Comparison of ENCODE assay signal across 24 cellular contexts in the genomic region with DNA sequence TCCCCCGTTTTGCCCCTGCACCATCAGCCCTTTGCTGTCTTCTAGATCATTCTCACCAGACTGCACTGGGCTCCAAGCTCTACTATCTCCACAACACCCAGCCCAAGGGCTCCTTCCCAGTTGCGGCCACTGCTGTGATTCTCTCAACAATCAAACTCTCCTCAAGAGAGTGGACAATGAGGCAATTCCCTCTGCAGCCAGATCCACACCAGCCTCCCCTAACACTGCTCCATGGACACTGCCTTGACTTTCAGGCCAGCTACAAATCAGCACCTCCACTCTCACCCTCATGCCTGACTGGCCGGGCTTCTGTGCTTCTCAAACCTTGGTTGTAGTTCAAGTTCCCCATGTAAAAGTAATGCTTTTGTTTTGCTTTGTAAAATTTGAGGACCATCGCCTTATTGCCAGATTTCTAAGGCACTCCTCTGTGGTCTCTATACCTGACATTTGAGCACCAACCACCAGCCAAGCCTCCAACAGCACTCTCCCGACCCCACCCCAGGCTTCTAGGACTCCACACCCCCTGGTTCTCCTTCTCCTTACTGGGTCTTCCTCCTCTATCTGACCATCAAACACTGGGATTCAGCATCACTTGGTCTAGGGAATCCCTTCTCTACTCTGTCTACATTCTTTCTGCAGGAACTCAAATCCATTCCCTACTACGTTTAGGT. TPM values are rescaled to one million over a fixed set of nuclear protein-coding genes. Genes with fewer than 3 reads are reported as not detected.
DNase-seq lines count a peak whose midpoint lies in the region; ATAC-seq, FAIRE-seq and TF ChIP-seq lines count a peak whose summit lies in the region.
"Had no signal": no experiment of that assay in that cellular context is flagged by ENCODE, and none has a peak within 500 bp of the region (broad histone marks: within the 10 kb centered on the region; RNA-seq: fewer than 3 reads in every experiment).

No MANE protein-coding gene starts in this region.

- FAIRE-seq in GM12892 (lab: Jason Lieb, UNC) (no peak), kidney (lab: Jason Lieb, UNC) (no peak)
- FAIRE-seq: endothelial cell of umbilical vein, GM18507, pancreas had no signal

- no peak overlapping the region for H3K9ac ChIP-seq in kidney (ENCODE audit: low read length in 2 of 2)
- no peak overlapping the region for H3K9ac ChIP-seq in skeletal muscle tissue (ENCODE audit: low read depth in 1 of 3, low read length in 3 of 3)

- peaks cover 50% of the 10 kb centered on the region for H3K4me1 Mint-ChIP-seq in dendritic cell treated with granulocyte-macrophage colony-stimulating factor and Interleukin-4, amounts not matched to agents 40 ng/mL and 50 ng/mL, for 4 days (ENCODE audit: low read depth)
- H3K4me1 Mint-ChIP-seq: activated naive CD4-positive, alpha-beta T cell treated with anti-CD3 and anti-CD28 coated beads, Interleukin-2, amount 50 U/mL, for 24 hours; immature natural killer cell had no signal

- no peaks in the 10 kb centered on the region for H3K27me3 ChIP-seq in skeletal muscle tissue (ENCODE audit: control insufficient read depth in 3 of 3, insufficient read depth in 3 of 3, low read length in 3 of 3)
- H3K27me3 ChIP-seq: pancreas had no signal

- no peak for ATAC-seq in GM21786 (IDR thresholded peaks at IDR 0.05; ENCODE audit: unreplicated experiment)
- ATAC-seq: activated CD8-positive, alpha-beta T cell treated with anti-CD3 and anti-CD28 coated beads for 36 hours; pancreas had no signal

- H3K4me3 ChIP-seq in kidney (ENCODE audit: low read length in 2 of 2): no peak overlapping the region
- no peak overlapping the region for H3K4me3 ChIP-seq in skeletal muscle tissue (ENCODE audit: low read length in 3 of 3)
- H3K4me3 ChIP-seq: pancreas, skin epidermis had no signal

- H3K4me3 Mint-ChIP-seq in dendritic cell treated with granulocyte-macrophage colony-stimulating factor and Interleukin-4, amounts not matched to agents 40 ng/mL and 50 ng/mL, for 4 days: no peak overlapping the region
- H3K4me3 Mint-ChIP-seq: activated CD8-positive, alpha-beta T cell treated with anti-CD3 and anti-CD28 coated beads for 36 hours; activated naive CD4-positive, alpha-beta T cell treated with anti-CD3 and anti-CD28 coated beads, Interleukin-2, amount 50 U/mL, for 24 hours; immature natural killer cell had no signal

- POLR2A ChIA-PET in RWPE1 (lab: Yijun Ruan, JAX; ENCODE audit: low non-redundant PET): no interaction called here

- TF ChIP-seq POLR2A in GM12892 (IDR thresholded peaks at IDR 0.05; ENCODE audit: low read depth, low read length): no peak

- peak overlapping the region; percentile 38 for H3K27ac Mint-ChIP-seq in dendritic cell treated with granulocyte-macrophage colony-stimulating factor and Interleukin-4, amounts not matched to agents 40 ng/mL and 50 ng/mL, for 4 days
- H3K27ac Mint-ChIP-seq: activated CD8-positive, alpha-beta T cell treated with anti-CD3 and anti-CD28 coated beads for 36 hours; activated naive CD4-positive, alpha-beta T cell treated with anti-CD3 and anti-CD28 coated beads, Interleukin-2, amount 50 U/mL, for 24 hours; immature natural killer cell had no signal

- intact Hi-C loops in dendritic cell treated with granulocyte-macrophage colony-stimulating factor and Interleukin-4, amounts not matched to agents 40 ng/mL and 50 ng/mL, for 4 days (cut with micrococcal nuclease): no loop called here
- intact Hi-C loops in kidney (cut with DNase I): no loop called here

- no peaks in the 10 kb centered on the region for H3K9me3 ChIP-seq in kidney (ENCODE audit: control insufficient read depth in 1 of 2, low read length in 2 of 2)
- H3K9me3 ChIP-seq in skeletal muscle tissue (ENCODE audit: control insufficient read depth in 3 of 3, low read length in 3 of 3): no peaks in the 10 kb centered on the region
- H3K9me3 ChIP-seq: pancreas had no signal

- no peaks in the 10 kb centered on the region for H3K9me3 Mint-ChIP-seq in dendritic cell treated with granulocyte-macrophage colony-stimulating factor and Interleukin-4, amounts not matched to agents 40 ng/mL and 50 ng/mL, for 4 days
- H3K9me3 Mint-ChIP-seq: activated CD8-positive, alpha-beta T cell treated with anti-CD3 and anti-CD28 coated beads for 36 hours; activated naive CD4-positive, alpha-beta T cell treated with anti-CD3 and anti-CD28 coated beads, Interleukin-2, amount 50 U/mL, for 24 hours; immature natural killer cell had no signal

- H3K36me3 ChIP-seq in kidney (ENCODE audit: control insufficient read depth in 1 of 2, insufficient read depth in 2 of 2, low read length in 2 of 2) (peaks cover 0 to 3% of the 10 kb centered on the region in 2 donors), skeletal muscle tissue (ENCODE audit: control insufficient read depth in 3 of 3, insufficient read depth in 3 of 3, low read length in 3 of 3) (peaks cover 18 to 24% (median 23%) of the 10 kb centered on the region in 3 donors)
- H3K36me3 ChIP-seq: pancreas had no signal

- no peaks in the 10 kb centered on the region for H3K4me1 ChIP-seq in kidney (ENCODE audit: control insufficient read depth in 1 of 2, insufficient read depth in 1 of 2, low read depth in 1 of 2, low read length in 2 of 2)
- H3K4me1 ChIP-seq in skeletal muscle tissue (ENCODE audit: control insufficient read depth in 3 of 3, insufficient read depth in 3 of 3, low read length in 3 of 3): peaks cover 35 to 53% (median 45%) of the 10 kb centered on the region in 3 donors
- H3K4me1 ChIP-seq: pancreas had no signal

- CTCF ChIA-PET in RWPE1 (lab: Yijun Ruan, JAX): interaction anchor here (1.1 kb wide), 1 partner anchor 18 kb away, joined by 3 read pairs; no protein-coding TSS in a partner anchor

- H3K27ac ChIP-seq in kidney (ENCODE audit: low read depth in 2 of 2, low read length in 2 of 2) (no peak overlapping the region), skeletal muscle tissue (ENCODE audit: low read depth, low read length) (peak overlapping the region; percentile 45), RWPE1 (no peak overlapping the region)
- H3K27ac ChIP-seq: pancreas had no signal

- peaks cover under 1% of the 10 kb centered on the region for H3K27me3 Mint-ChIP-seq in dendritic cell treated with granulocyte-macrophage colony-stimulating factor and Interleukin-4, amounts not matched to agents 40 ng/mL and 50 ng/mL, for 4 days
- H3K27me3 Mint-ChIP-seq: activated CD8-positive, alpha-beta T cell treated with anti-CD3 and anti-CD28 coated beads for 36 hours; activated naive CD4-positive, alpha-beta T cell treated with anti-CD3 and anti-CD28 coated beads, Interleukin-2, amount 50 U/mL, for 24 hours had no signal

- peak; percentile 5 for DNase-seq in GM12892 (ENCODE audit: insufficient read length)
- DNase-seq in kidney: peak; percentile 15
- DNase-seq in foreskin melanocyte: no peak
- no peak for DNase-seq in RWPE1 (ENCODE audit: low spot score)
- DNase-seq in RPMI8226: no peak
- DNase-seq: ACHN; activated CD4-positive, CD25-positive, alpha-beta regulatory T cell; activated CD8-positive, alpha-beta T cell treated with anti-CD3 and anti-CD28 coated beads for 36 hours; C1 segment of cervical spinal cord; cortex of kidney; immature natural killer cell; Kasumi-1; mammary epithelial cell; NCI-H1048; stimulated activated CD4-positive, alpha-beta T cell treated with anti-CD3 and anti-CD28 coated beads, Interleukin-4, amount 100 ng/mL, for 1 hour; T1000 had no signal

- no peak for TF ChIP-seq CTCF in kidney (IDR thresholded peaks at IDR 0.05; ENCODE audit: borderline replicate concordance, extremely low read depth, insufficient read depth)
- TF ChIP-seq CTCF in RWPE1 (conservative IDR thresholded peaks at IDR 0.05; ENCODE audit: low read depth): no peak

- H3K36me3 Mint-ChIP-seq in dendritic cell treated with granulocyte-macrophage colony-stimulating factor and Interleukin-4, amounts not matched to agents 40 ng/mL and 50 ng/mL, for 4 days (ENCODE audit: low read depth): peaks cover 50% of the 10 kb centered on the region

RNA-seq across cellular contexts. Expression of a gene that starts 45.4 kb away (rescaled TPM):
- polyA plus RNA-seq in GM12892 (2012; ENCODE audit: missing spikeins): 71.2 TPM
- total RNA-seq in kidney: 36.7 TPM
- polyA plus RNA-seq in kidney (ENCODE audit: insufficient read depth, low read depth, low replicate concordance): 120 TPM
- 9.9 TPM for total RNA-seq in skeletal muscle tissue

RNA-seq across cellular contexts. Expression of a gene that starts 52.8 kb away (rescaled TPM):
- 0.32 TPM for polyA plus RNA-seq in GM12892 (2012; ENCODE audit: missing spikeins)
- 21.3 TPM for total RNA-seq in kidney
- 8.4 TPM for polyA plus RNA-seq in kidney (ENCODE audit: insufficient read depth, low read depth, low replicate concordance)
- 20.9 TPM for total RNA-seq in skeletal muscle tissue

Comparison
In these comparisons a context has a peak if more than half of its experiments do, and no peak if none do; other contexts are left out.
1. DNase-seq: peak in GM12892 (single experiment) and kidney (single experiment); none in foreskin melanocyte (single experiment), RWPE1 (single experiment) and RPMI8226 (single experiment).